Comparison of ENCODE assay signal across 21 cellular contexts in genomic region chr10:28479366-28479765, GRCh38. TPM values are rescaled to one million over a fixed set of nuclear protein-coding genes. Genes with fewer than 3 reads are reported as not detected.
A peak's percentile ranks its signal among the peaks of the same experiment; 100 is the strongest.
DNase-seq lines count a peak whose midpoint lies in the region; ATAC-seq and TF ChIP-seq lines count a peak whose summit lies in the region.
"Had no signal": no experiment of that assay in that cellular context is flagged by ENCODE, and none has a peak within 500 bp of the region (broad histone marks: within the 10 kb centered on the region; RNA-seq: fewer than 3 reads in every experiment).

No MANE protein-coding gene starts in this region.

- POLR2A ChIA-PET in naive thymus-derived CD4-positive, alpha-beta T cell (lab: Charles Lee) = no interaction called here

- H3K36me3 Mint-ChIP-seq in chondrocyte (ENCODE audit: low read depth) (no peaks in the 10 kb centered on the region), nephron (ENCODE audit: low read depth) (no peaks in the 10 kb centered on the region)
- H3K36me3 Mint-ChIP-seq in naive thymus-derived CD4-positive, alpha-beta T cell = peaks cover 0 to 3% (median 0%) of the 10 kb centered on the region in 5 donors
- H3K36me3 Mint-ChIP-seq: activated naive CD4-positive, alpha-beta T cell treated with anti-CD3 and anti-CD28 coated beads, Interleukin-2, amount 50 U/mL, for 72 hours; CD4-positive, alpha-beta memory T cell had no signal

- H3K4me3 Mint-ChIP-seq in chondrocyte (ENCODE audit: unreplicated experiment) (no peak overlapping the region), nephron (peak overlapping the region in 1 of 3 experiments; percentile 17)
- no peak overlapping the region for H3K4me3 Mint-ChIP-seq in naive thymus-derived CD4-positive, alpha-beta T cell
- H3K4me3 Mint-ChIP-seq: activated CD4-positive, alpha-beta T cell treated with anti-CD3 and anti-CD28 coated beads for 36 hours; activated T-helper 1 cell treated with anti-CD3 and anti-CD28 coated beads, Interleukin-12 subunit alpha, Interleukin-12 subunit beta, Interleukin-2, Interleukin-4 antibody, amounts not matched to agents 30 ng/mL and 10 ng/mL and 1 ng/mL, durations not matched to agents 14 hours and 24 hours and 36 hours; CD4-positive, alpha-beta memory T cell; endodermal cell had no signal

- H3K4me1 Mint-ChIP-seq in chondrocyte (ENCODE audit: low read depth) (peaks cover 18% of the 10 kb centered on the region), nephron (peaks cover 24% of the 10 kb centered on the region)
- no peaks in the 10 kb centered on the region for H3K4me1 Mint-ChIP-seq in naive thymus-derived CD4-positive, alpha-beta T cell
- H3K4me1 Mint-ChIP-seq: activated CD4-positive, alpha-beta T cell treated with anti-CD3 and anti-CD28 coated beads for 36 hours; endodermal cell had no signal

- no peak for TF ChIP-seq CTCF in BE2C (IDR thresholded peaks at IDR 0.05; ENCODE audit: low read depth, low read length)
- no peak for TF ChIP-seq CTCF in HL-60 (IDR thresholded peaks at IDR 0.05; ENCODE audit: insufficient read depth, low read length)
- no peak for TF ChIP-seq CTCF in chondrocyte (IDR thresholded peaks at IDR 0.05)
- TF ChIP-seq CTCF in nephron (IDR thresholded peaks at IDR 0.05; ENCODE audit: unreplicated experiment in 3 of 3) = no peak

- H3K9me3 Mint-ChIP-seq in chondrocyte (ENCODE audit: low read depth) (no peaks in the 10 kb centered on the region), nephron (no peaks in the 10 kb centered on the region)
- H3K9me3 Mint-ChIP-seq in naive thymus-derived CD4-positive, alpha-beta T cell = peaks cover 0 to 6% (median 0%) of the 10 kb centered on the region in 11 donors
- H3K9me3 Mint-ChIP-seq: activated naive CD4-positive, alpha-beta T cell treated with anti-CD3 and anti-CD28 coated beads, Interleukin-2, amount 50 U/mL, for 72 hours; activated T-helper 1 cell treated with anti-CD3 and anti-CD28 coated beads, Interleukin-12 subunit alpha, Interleukin-12 subunit beta, Interleukin-2, Interleukin-4 antibody, amounts not matched to agents 30 ng/mL and 10 ng/mL and 1 ng/mL, durations not matched to agents 14 hours and 24 hours and 36 hours had no signal

- peak overlapping the region; percentile 55 for H3K27ac ChIP-seq in HL-60 (replicated peaks)
- H3K27ac ChIP-seq in naive thymus-derived CD4-positive, alpha-beta T cell (ENCODE audit: low read depth, low read length) = no peak overlapping the region
- H3K27ac ChIP-seq: ovary, tibial artery had no signal

- H3K27me3 ChIP-seq in BE2C (no peaks in the 10 kb centered on the region), HL-60 (ENCODE audit: insufficient read depth, poor library complexity, severe bottlenecking) (no peaks in the 10 kb centered on the region)
- H3K27me3 ChIP-seq in naive thymus-derived CD4-positive, alpha-beta T cell (ENCODE audit: control insufficient read depth in 2 of 2, insufficient read depth in 2 of 2, low read length in 2 of 2) = no peaks in the 10 kb centered on the region
- H3K27me3 ChIP-seq: left lung, ovary, tibial artery had no signal

- no peaks in the 10 kb centered on the region for H3K36me3 ChIP-seq in BE2C
- no peaks in the 10 kb centered on the region for H3K36me3 ChIP-seq in naive thymus-derived CD4-positive, alpha-beta T cell (ENCODE audit: control insufficient read depth in 2 of 3, insufficient read depth in 3 of 3, low read length in 3 of 3)
- H3K36me3 ChIP-seq: left lung, ovary, tibial artery had no signal

- H3K9me3 ChIP-seq in BE2C = no peaks in the 10 kb centered on the region
- no peaks in the 10 kb centered on the region for H3K9me3 ChIP-seq in naive thymus-derived CD4-positive, alpha-beta T cell (ENCODE audit: control insufficient read depth in 2 of 3, low read length in 3 of 3)
- H3K9me3 ChIP-seq: left lung, ovary, tibial artery had no signal

- ATAC-seq in GM18517 (IDR thresholded peaks at IDR 0.05; ENCODE audit: unreplicated experiment) = no peak
- ATAC-seq in naive thymus-derived CD4-positive, alpha-beta T cell = no peak
- ATAC-seq in GM19035 (IDR thresholded peaks at IDR 0.05; ENCODE audit: unreplicated experiment) = no peak
- ATAC-seq: activated CD4-positive, alpha-beta T cell treated with anti-CD3 and anti-CD28 coated beads for 36 hours; activated naive CD4-positive, alpha-beta T cell treated with anti-CD3 and anti-CD28 coated beads, Interleukin-2, amount 50 U/mL, for 72 hours had no signal

- DNase-seq in BE2C (peak; percentile 12), HL-60 (ENCODE audit: low read depth in 1 of 2, low spot score in 1 of 2) (no peak), chondrocyte (ENCODE audit: low spot score) (no peak), RKO (ENCODE audit: low spot score) (no peak)
- no peak for DNase-seq in naive thymus-derived CD4-positive, alpha-beta T cell
- DNase-seq: activated CD4-positive, alpha-beta T cell treated with anti-CD3 and anti-CD28 coated beads for 36 hours; CD4-positive, alpha-beta memory T cell; DMS53; endodermal cell; left lung; NCI-H1092 treated with DMSO at 0.1 percent for 48 hours; NCI-H2081; NCI-H446 treated with DMSO at 0.1 percent for 48 hours; ovary; stimulated activated naive CD4-positive, alpha-beta T cell; tibial artery had no signal

- intact Hi-C loops in naive thymus-derived CD4-positive, alpha-beta T cell (cut with micrococcal nuclease) = no loop called here

- H3K4me1 ChIP-seq in BE2C = no peaks in the 10 kb centered on the region
- no peaks in the 10 kb centered on the region for H3K4me1 ChIP-seq in naive thymus-derived CD4-positive, alpha-beta T cell (ENCODE audit: control insufficient read depth in 2 of 2, insufficient read depth in 2 of 2, low read length in 2 of 2)
- H3K4me1 ChIP-seq: tibial artery had no signal

- no peak overlapping the region for H3K4me3 ChIP-seq in BE2C (ENCODE audit: low read depth, low read length)
- no peak overlapping the region for H3K4me3 ChIP-seq in HL-60 (replicated peaks; ENCODE audit: insufficient read depth, low read length)
- H3K4me3 ChIP-seq in naive thymus-derived CD4-positive, alpha-beta T cell (ENCODE audit: low read length) = no peak overlapping the region
- H3K4me3 ChIP-seq: left lung, ovary, tibial artery had no signal

- H3K27me3 Mint-ChIP-seq in chondrocyte (ENCODE audit: low read depth) (no peaks in the 10 kb centered on the region), nephron (ENCODE audit: low read depth) (no peaks in the 10 kb centered on the region)
- peaks cover 0 to 18% (median 7%) of the 10 kb centered on the region in 5 donors for H3K27me3 Mint-ChIP-seq in naive thymus-derived CD4-positive, alpha-beta T cell

- H3K27ac Mint-ChIP-seq in chondrocyte (ENCODE audit: unreplicated experiment) (peak overlapping the region; percentile 70), nephron (peak overlapping the region; percentile 64 to 80 (median 77))
- peak overlapping the region in 1 of 9 donors; percentile 1 for H3K27ac Mint-ChIP-seq in naive thymus-derived CD4-positive, alpha-beta T cell
- H3K27ac Mint-ChIP-seq: activated CD4-positive, alpha-beta T cell treated with anti-CD3 and anti-CD28 coated beads for 36 hours; activated T-helper 1 cell treated with anti-CD3 and anti-CD28 coated beads, Interleukin-12 subunit alpha, Interleukin-12 subunit beta, Interleukin-2, Interleukin-4 antibody, amounts not matched to agents 30 ng/mL and 10 ng/mL and 1 ng/mL, durations not matched to agents 14 hours and 24 hours and 36 hours; CD4-positive, alpha-beta memory T cell; endodermal cell had no signal

- CTCF ChIA-PET in naive thymus-derived CD4-positive, alpha-beta T cell (lab: Charles Lee) = interaction anchor here (0.6 kb wide), 1 partner anchor 23 kb away, joined by 3 read pairs; no protein-coding TSS in a partner anchor

RNA-seq across cellular contexts. Expression of gene WAC, which starts 53.6 kb away (rescaled TPM):
- polyA plus RNA-seq in BE2C (2012; ENCODE audit: insufficient read depth, insufficient read length, low read depth) = 80.8 TPM
- total RNA-seq in chondrocyte = 91.1 to 97.7 TPM (median 93.2 TPM) in 3 replicates
- 100 to 1,000 TPM; 143 to 184 (median 179) TPM for total RNA-seq in naive thymus-derived CD4-positive, alpha-beta T cell
- polyA plus RNA-seq in naive thymus-derived CD4-positive, alpha-beta T cell = 100 to 1,000 TPM in 1 of 2 donors, 10 to 100 TPM in 1; 86.0 to 115 TPM
